In the genomic region with DNA sequence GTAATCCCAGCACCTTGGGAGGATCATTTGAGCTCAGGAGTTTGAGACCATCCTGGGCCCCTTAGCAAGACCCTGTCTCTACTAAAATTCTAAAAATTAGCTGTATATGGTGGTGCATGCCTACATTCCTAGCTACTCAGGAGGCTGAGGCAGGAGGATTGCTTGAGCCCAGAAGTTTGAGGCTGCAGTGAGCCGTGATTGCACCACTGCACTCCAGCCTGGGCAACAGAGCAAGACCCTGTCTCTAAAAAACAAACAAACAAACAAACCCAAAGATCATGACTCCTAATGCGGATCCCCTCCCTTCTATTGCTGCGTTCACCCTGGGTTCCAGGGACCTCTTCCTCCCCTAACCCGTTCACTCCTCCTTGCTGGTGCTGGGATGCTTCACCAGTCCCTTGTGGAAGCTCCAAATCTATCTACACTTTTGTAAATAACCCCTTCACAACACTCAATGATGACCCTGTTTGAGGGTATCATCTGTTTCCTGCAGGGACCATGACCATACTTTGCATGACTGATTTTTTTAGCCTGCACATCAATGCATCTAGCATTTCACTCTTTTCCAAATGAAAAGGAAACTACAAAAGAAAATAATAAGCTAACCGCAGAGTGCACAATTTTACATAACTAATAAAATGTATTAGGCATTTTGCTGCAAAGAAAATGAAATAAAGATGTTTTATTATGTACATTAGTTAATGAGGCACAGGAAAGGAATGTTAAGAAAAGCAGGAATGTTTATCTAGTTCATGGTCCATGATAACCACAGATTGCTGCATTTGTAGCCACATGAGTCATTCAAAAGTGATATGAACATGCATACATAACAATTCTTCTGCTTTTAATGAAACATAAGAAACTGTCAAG, we compare ENCODE assay signal across 12 cellular contexts. TPM values are rescaled to one million over a fixed set of nuclear protein-coding genes. Genes with fewer than 3 reads are reported as not detected.
A peak's percentile ranks its signal among the peaks of the same experiment; 100 is the strongest.
DNase-seq lines count a peak whose midpoint lies in the region; ATAC-seq and TF ChIP-seq lines count a peak whose summit lies in the region.
"Had no signal": no experiment of that assay in that cellular context is flagged by ENCODE, and none has a peak within 500 bp of the region (broad histone marks: within the 10 kb centered on the region; RNA-seq: fewer than 3 reads in every experiment).

No MANE protein-coding gene starts in this region.

- H3K9me3 Mint-ChIP-seq in activated naive CD8-positive, alpha-beta T cell treated with anti-CD3 and anti-CD28 coated beads for 36 hours: peaks cover 3% of the 10 kb centered on the region

- no peak overlapping the region for H2AFZ ChIP-seq in IMR-90 (replicated peaks; ENCODE audit: low read length, poor library complexity)

- H3K36me3 Mint-ChIP-seq in activated naive CD8-positive, alpha-beta T cell treated with anti-CD3 and anti-CD28 coated beads for 36 hours: no peaks in the 10 kb centered on the region

- peaks cover 4% of the 10 kb centered on the region; the same call in 1 of the 2 replicates for H4K20me1 ChIP-seq in IMR-90 (ENCODE audit: insufficient read depth, low read length)

- H2BK120ac ChIP-seq in IMR-90 (ENCODE audit: low read depth, low read length): peak overlapping the region; percentile 94

- H3K27me3 Mint-ChIP-seq in activated naive CD8-positive, alpha-beta T cell treated with anti-CD3 and anti-CD28 coated beads for 36 hours: peaks cover 12% of the 10 kb centered on the region

- H3K36me3 ChIP-seq in IMR-90 (ENCODE audit: control insufficient read depth, insufficient read depth, low read length) (no peaks in the 10 kb centered on the region), brain microvascular endothelial cell (replicated peaks) (no peaks in the 10 kb centered on the region), left lung (no peaks in the 10 kb centered on the region), adrenal gland (replicated peaks in 1 of 2) (no peaks in the 10 kb centered on the region)

- peak overlapping the region; percentile 74; the same call in 1 of the 2 replicates for H3K27ac ChIP-seq in IMR-90 (ENCODE audit: insufficient read depth, low read length)
- peak overlapping the region; percentile 1 for H3K27ac ChIP-seq in brain microvascular endothelial cell
- no peak overlapping the region for H3K27ac ChIP-seq in left lung
- no peak overlapping the region for H3K27ac ChIP-seq in adrenal gland

- H3K9me3 ChIP-seq in IMR-90 (ENCODE audit: control insufficient read depth, insufficient read depth, low read length) (peaks cover 7% of the 10 kb centered on the region; the same call in 1 of the 2 replicates), left lung (peaks cover 0 to 11% of the 10 kb centered on the region in 2 donors), adrenal gland (replicated peaks in 1 of 3) (no peaks in the 10 kb centered on the region)

- CTCF ChIA-PET in IMR-90 (lab: Yijun Ruan, JAX): interaction anchor here (0.7 to 0.9 kb wide), 4 partner anchors 10 to 539 kb away, joined by 4 to 7 read pairs (median 6); no protein-coding TSS in a partner anchor

- peak overlapping the region; percentile 62 for H3K14ac ChIP-seq in IMR-90 (replicated peaks; ENCODE audit: low read depth, low read length)

- H4K91ac ChIP-seq in IMR-90 (ENCODE audit: insufficient read depth, low read depth, low read length): peak overlapping the region; percentile 80

- in situ Hi-C loops in IMR-90 (cut with MboI; ENCODE audit: low sequenced_read_pairs) (no loop called here), brain microvascular endothelial cell (cut with HindIII; ENCODE audit: low pct_ligation_motif_present, low sequenced_read_pairs) (no loop called here)

- peak overlapping the region; percentile 32 for H4K5ac ChIP-seq in IMR-90 (ENCODE audit: low read depth, low read length)

- ATAC-seq in IMR-90 (ENCODE audit: low read depth): peak; percentile 84
- peak; percentile 69 for ATAC-seq in left lung
- ATAC-seq in GM18498 (IDR thresholded peaks at IDR 0.05; ENCODE audit: unreplicated experiment): no peak
- ATAC-seq: T-helper 17 cell had no signal

- no peak overlapping the region for H3K4me3 Mint-ChIP-seq in activated naive CD8-positive, alpha-beta T cell treated with anti-CD3 and anti-CD28 coated beads for 36 hours
- H3K4me3 Mint-ChIP-seq: T-helper 17 cell had no signal

- H3K9ac ChIP-seq in IMR-90 (ENCODE audit: low read depth, low read length): no peak overlapping the region

- peak overlapping the region; percentile 65 for H3K4me2 ChIP-seq in IMR-90 (ENCODE audit: low read depth, low read length)

- peak overlapping the region; percentile 87 for H3K4ac ChIP-seq in IMR-90 (ENCODE audit: low read depth, low read length)

- peaks cover 6% of the 10 kb centered on the region; the same call in 1 of the 2 replicates for H3K9me1 ChIP-seq in IMR-90 (ENCODE audit: insufficient read depth, low read length)

- peak overlapping the region; percentile 71 for H2BK5ac ChIP-seq in IMR-90 (ENCODE audit: low read depth, low read length, poor library complexity, severe bottlenecking)

- H3K79me1 ChIP-seq in IMR-90 (ENCODE audit: low read depth in 1 of 2, low read length in 2 of 2): no peaks in the 10 kb centered on the region

- H2BK20ac ChIP-seq in IMR-90 (ENCODE audit: low read depth, low read length): peak overlapping the region; percentile 84

- peak overlapping the region; percentile 79 for H2AK5ac ChIP-seq in IMR-90 (ENCODE audit: low read depth, low read length)

- peak overlapping the region in 1 of 2 experiments; percentile 22; a peak in 2 of 4 replicates for H4K8ac ChIP-seq in IMR-90 (ENCODE audit: low read depth in 2 of 2, low read length in 2 of 2)

- peak overlapping the region; percentile 70; the same call in 1 of the 2 replicates for H3K23ac ChIP-seq in IMR-90 (ENCODE audit: low read depth, low read length)

- TF ChIP-seq POLR2A in IMR-90 (IDR thresholded peaks at IDR 0.05; ENCODE audit: low read depth, low read length) (no peak), adrenal gland (IDR thresholded peaks at IDR 0.05) (no peak)

- peak; percentile 40 for DNase-seq in AG20443 (ENCODE audit: low spot score)
- DNase-seq in IMR-90: peak; percentile 97
- peak; percentile 82 for DNase-seq in brain microvascular endothelial cell
- DNase-seq in left lung: no peak
- DNase-seq in adrenal gland: no peak
- no peak for DNase-seq in activated naive CD8-positive, alpha-beta T cell treated with anti-CD3 and anti-CD28 coated beads for 36 hours
- DNase-seq in NCI-H774 (lab: John Stamatoyannopoulos, UW): no peak
- DNase-seq: hippocampal formation, MV-4-11, NCI-H69, T-helper 17 cell had no signal

- TF ChIP-seq CTCF in IMR-90 (conservative IDR thresholded peaks at IDR 0.05; ENCODE audit: low read depth, low read length): no peak
- no peak for TF ChIP-seq CTCF in brain microvascular endothelial cell (IDR thresholded peaks at IDR 0.05; ENCODE audit: low read depth, low read length, missing control alignments)
- TF ChIP-seq CTCF in left lung (IDR thresholded peaks at IDR 0.05): no peak
- no peak for TF ChIP-seq CTCF in adrenal gland (IDR thresholded peaks at IDR 0.05)

- peak overlapping the region; percentile 42; the same call in 1 of the 2 replicates for H3K56ac ChIP-seq in IMR-90 (ENCODE audit: extremely low read depth, insufficient read depth, low read length)

- dilution Hi-C loops in IMR-90 (cut with HindIII; ENCODE audit: low sequenced_read_pairs, unreplicated experiment): no loop called here

- peak overlapping the region; percentile 26; the same call in 2 of the 3 replicates for H2BK15ac ChIP-seq in IMR-90 (ENCODE audit: low read depth, low read length)

- no TSS peak for BruUV-seq in IMR-90 (replicated peaks; lab: Mats Ljungman, UMichigan)

- H3K18ac ChIP-seq in IMR-90 (ENCODE audit: low read depth, low read length): peak overlapping the region; percentile 83

- H3K27me3 ChIP-seq in IMR-90 (ENCODE audit: control insufficient read depth, insufficient read depth, low read length) (no peaks in the 10 kb centered on the region), brain microvascular endothelial cell (replicated peaks) (no peaks in the 10 kb centered on the region), left lung (no peaks in the 10 kb centered on the region), adrenal gland (no peaks in the 10 kb centered on the region)

- WGBS in IMR-90 (ENCODE audit: extremely low coverage in 2 of 2, insufficient read length in 1 of 2), 2 experiments: 100% methylated on average over 1 of the region's 5 CpGs; no CpG with 5 or more reads in 1 of the 2 experiments
- WGBS in adrenal gland, 4 donors: 70 to 85% (median 77%) methylated on average over 5 of the region's 5 CpGs

- POLR2A ChIA-PET in IMR-90 (lab: Charles Lee; ENCODE audit: unreplicated experiment): interaction anchor here (0.7 kb wide), 1 partner anchor 81 kb away, joined by 3 read pairs; no protein-coding TSS in a partner anchor

- H3K4me1 ChIP-seq in IMR-90 (ENCODE audit: control insufficient read depth, insufficient read depth, low read length) (peaks cover 8% of the 10 kb centered on the region), left lung (no peaks in the 10 kb centered on the region), adrenal gland (replicated peaks in 1 of 2) (no peaks in the 10 kb centered on the region)

- H3K4me3 ChIP-seq in IMR-90 (ENCODE audit: insufficient read depth, low read depth, low read length) (no peak overlapping the region), brain microvascular endothelial cell (ENCODE audit: low read depth, low read length) (no peak overlapping the region), left lung (no peak overlapping the region), adrenal gland (no peak overlapping the region)

- intact Hi-C loops in IMR-90 (cut with micrococcal nuclease) (loop anchor here (2.0 kb wide), 1 partner anchor 16 kb away; no protein-coding TSS in a partner anchor), left lung (cut with DNase I) (no loop called here), adrenal gland (cut with DNase I) (no loop called here)

- H2AK9ac ChIP-seq in IMR-90 (replicated peaks; ENCODE audit: low read depth, low read length, poor library complexity): peak overlapping the region; percentile 77

- TF ChIP-seq RAD21 in IMR-90 (IDR thresholded peaks at IDR 0.05; ENCODE audit: low read length): no peak

- no peaks in the 10 kb centered on the region for H3K4me1 Mint-ChIP-seq in activated naive CD8-positive, alpha-beta T cell treated with anti-CD3 and anti-CD28 coated beads for 36 hours
- H3K4me1 Mint-ChIP-seq: T-helper 17 cell had no signal

- H3K27ac Mint-ChIP-seq in activated naive CD8-positive, alpha-beta T cell treated with anti-CD3 and anti-CD28 coated beads for 36 hours: no peak overlapping the region
- H3K27ac Mint-ChIP-seq: T-helper 17 cell had no signal

TF ChIP-seq in IMR-90, 13 proteins besides CTCF, POLR2A, EP300 and RAD21 (continues in another document):
- peak; percentile 96 for TF ChIP-seq FOS (IDR thresholded peaks at IDR 0.05; ENCODE audit: low read depth, low read length)
- peak; percentile 30; the same call in 1 of the 2 replicates for TF ChIP-seq MAFK (IDR thresholded peaks at IDR 0.05; ENCODE audit: low read depth, low read length)

RNA-seq across cellular contexts. Expression of a gene that starts 30.5 kb away (rescaled TPM):
- total RNA-seq in IMR-90 (2012; rRNA removed) (under 0.01 TPM in 2 replicates), left lung (1 to 10 TPM; 2.4 to 4.5 TPM), adrenal gland (1 to 10 TPM in 3 of 8 donors, under 1 TPM in 4, not detected in 1; 0.28 to 1.2 (median 0.93) TPM)
- polyA plus RNA-seq in IMR-90 (2012; rRNA removed) (0.03 and 0.07 TPM in 2 replicates), adrenal gland (under 1 TPM; 0.07 to 0.62 (median 0.16) TPM)
- polyA plus RNA-seq in IMR-90 (2012; cell fraction: cytosol; rRNA removed): not detected in 2 replicates
- 0.02 and 0.14 TPM in 2 replicates for polyA plus RNA-seq in IMR-90 (2012; cell fraction: nucleus; rRNA removed; ENCODE audit: low replicate concordance)
- total RNA-seq in activated naive CD8-positive, alpha-beta T cell treated with anti-CD3 and anti-CD28 coated beads for 36 hours: 10 to 100 TPM; 14.2 to 16.9 TPM

Comparison
In these comparisons a context has a peak if more than half of its experiments do, and no peak if none do; other contexts are left out.
1. DNase-seq: peak in AG20443 (single experiment), IMR-90 (single experiment) and brain microvascular endothelial cell (single experiment); none in left lung (0 of 2), adrenal gland (0 of 7), activated naive CD8-positive, alpha-beta T cell treated with anti-CD3 and anti-CD28 coated beads for 36 hours (single experiment) and NCI-H774 (single experiment).
2. H3K27ac ChIP-seq: peak in IMR-90 (single experiment) and brain microvascular endothelial cell (single experiment); none in left lung (0 of 2) and adrenal gland (0 of 5).